11 cellular contexts compared by ENCODE assay signal in genomic region chr3:130395916-130396315, GRCh38. TPM values are rescaled to one million over a fixed set of nuclear protein-coding genes. Genes with fewer than 3 reads are reported as not detected.
DNase-seq lines count a peak whose midpoint lies in the region; TF ChIP-seq lines count a peak whose summit lies in the region.
"Had no signal": no experiment of that assay in that cellular context is flagged by ENCODE, and none has a peak within 500 bp of the region (broad histone marks: within the 10 kb centered on the region; RNA-seq: fewer than 3 reads in every experiment).

No MANE protein-coding gene starts in this region.

- CTCF ChIA-PET in GM10248 (lab: Yijun Ruan, JAX), result no interaction called here

- peaks cover 3% of the 10 kb centered on the region for H3K27me3 Mint-ChIP-seq in type B pancreatic cell

- TF ChIP-seq CTCF in fibroblast of mammary gland (conservative IDR thresholded peaks at IDR 0.05; ENCODE audit: control insufficient read depth, insufficient read depth, low read depth, low read length) (no peak), type B pancreatic cell (conservative IDR thresholded peaks at IDR 0.05) (no peak), thyroid gland (IDR thresholded peaks at IDR 0.05) (no peak), GM10248 (IDR thresholded peaks at IDR 0.05; ENCODE audit: control extremely low read depth, extremely low read depth, low read depth, missing control alignments) (no peak)

- no peaks in the 10 kb centered on the region for H3K9me3 Mint-ChIP-seq in type B pancreatic cell
- H3K9me3 Mint-ChIP-seq: activated T-helper 1 cell treated with anti-CD3 and anti-CD28 coated beads, Interleukin-12 subunit alpha, Interleukin-12 subunit beta, Interleukin-2, Interleukin-4 antibody, amounts not matched to agents 30 ng/mL and 10 ng/mL and 1 ng/mL, durations not matched to agents 14 hours and 24 hours and 36 hours; natural killer cell treated with Interleukin-12 subunit alpha and Interleukin-12 subunit beta and Interleukin-15 and Interleukin-18, amount 100 ng/mL, for 72 hours; stimulated activated naive CD8-positive, alpha-beta T cell treated with anti-CD3 and anti-CD28 coated beads, Interleukin-15, Interleukin-2, amounts not matched to agents 100 ng/mL and 50 ng/mL, for 24 hours had no signal

- H3K4me3 Mint-ChIP-seq in type B pancreatic cell, result no peak overlapping the region
- H3K4me3 Mint-ChIP-seq: activated T-helper 1 cell treated with anti-CD3 and anti-CD28 coated beads, Interleukin-12 subunit alpha, Interleukin-12 subunit beta, Interleukin-2, Interleukin-4 antibody, amounts not matched to agents 30 ng/mL and 10 ng/mL and 1 ng/mL, durations not matched to agents 14 hours and 24 hours and 36 hours; natural killer cell treated with Interleukin-12 subunit alpha and Interleukin-12 subunit beta and Interleukin-15 and Interleukin-18, amount 100 ng/mL, for 72 hours; stimulated activated naive CD8-positive, alpha-beta T cell treated with anti-CD3 and anti-CD28 coated beads, Interleukin-15, Interleukin-2, amounts not matched to agents 100 ng/mL and 50 ng/mL, for 24 hours had no signal

- peaks cover 11% of the 10 kb centered on the region for H3K4me1 ChIP-seq in SJCRH30
- H3K4me1 ChIP-seq in thyroid gland, result no peaks in the 10 kb centered on the region

- H3K27ac Mint-ChIP-seq in type B pancreatic cell, result peak overlapping the region; percentile 58
- H3K27ac Mint-ChIP-seq: activated T-helper 1 cell treated with anti-CD3 and anti-CD28 coated beads, Interleukin-12 subunit alpha, Interleukin-12 subunit beta, Interleukin-2, Interleukin-4 antibody, amounts not matched to agents 30 ng/mL and 10 ng/mL and 1 ng/mL, durations not matched to agents 14 hours and 24 hours and 36 hours; natural killer cell treated with Interleukin-12 subunit alpha and Interleukin-12 subunit beta and Interleukin-15 and Interleukin-18, amount 100 ng/mL, for 72 hours; stimulated activated naive CD8-positive, alpha-beta T cell treated with anti-CD3 and anti-CD28 coated beads, Interleukin-15, Interleukin-2, amounts not matched to agents 100 ng/mL and 50 ng/mL, for 24 hours had no signal

- DNase-seq in HS-5 (ENCODE audit: low read depth) (peak; percentile 76), SJCRH30 (peak; percentile 6 to 17), fibroblast of mammary gland (ENCODE audit: low read depth) (peak; percentile 85), type B pancreatic cell (ENCODE audit: extremely low spot score, unreplicated experiment) (no peak), thyroid gland (no peak), GM10248 (ENCODE audit: extremely low spot score) (no peak), C1 segment of cervical spinal cord (lab: John Stamatoyannopoulos, UW) (no peak)
- DNase-seq: GDM1 had no signal

- intact Hi-C loops in thyroid gland (cut with DNase I), result no loop called here

- H3K9me3 ChIP-seq in SJCRH30 (replicated peaks) (no peaks in the 10 kb centered on the region), thyroid gland (no peaks in the 10 kb centered on the region)

- H3K27ac ChIP-seq in SJCRH30 (no peak overlapping the region), thyroid gland (no peak overlapping the region)

- H3K36me3 Mint-ChIP-seq in type B pancreatic cell, result no peaks in the 10 kb centered on the region
- H3K36me3 Mint-ChIP-seq: natural killer cell treated with Interleukin-12 subunit alpha and Interleukin-12 subunit beta and Interleukin-15 and Interleukin-18, amount 100 ng/mL, for 72 hours had no signal

- WGBS in thyroid gland, 2 donors, result 53 to 75% methylated on average over 2 of the region's 2 CpGs

- no peak for TF ChIP-seq POLR2A in thyroid gland (IDR thresholded peaks at IDR 0.05)

- H3K4me3 ChIP-seq in SJCRH30 (no peak overlapping the region), fibroblast of mammary gland (ENCODE audit: control insufficient read depth, low read depth, low read length) (no peak overlapping the region), thyroid gland (replicated peaks in 1 of 3) (no peak overlapping the region)

- H3K36me3 ChIP-seq in SJCRH30 (no peaks in the 10 kb centered on the region), thyroid gland (no peaks in the 10 kb centered on the region)

- H3K27me3 ChIP-seq in SJCRH30 (no peaks in the 10 kb centered on the region), thyroid gland (no peaks in the 10 kb centered on the region)

- POLR2A ChIA-PET in GM10248 (lab: Yijun Ruan, JAX), result no interaction called here

- no peaks in the 10 kb centered on the region for H3K4me1 Mint-ChIP-seq in type B pancreatic cell (ENCODE audit: unreplicated experiment)

RNA-seq across cellular contexts. Expression of gene COL6A5, which starts 50.4 kb away (rescaled TPM):
- not detected in 2 replicates for total RNA-seq in SJCRH30 (2014; rRNA removed; shearing (Covaris generic))
- total RNA-seq in type B pancreatic cell (ENCODE audit: low replicate concordance), result 0.10 and 0.14 TPM in 2 replicates
- total RNA-seq in thyroid gland, result under 1 TPM in 1 of 4 donors, not detected in 3; 0.11 TPM
- total RNA-seq: natural killer cell treated with Interleukin-12 subunit alpha and Interleukin-12 subunit beta and Interleukin-15 and Interleukin-18, amount 100 ng/mL, for 72 hours had no signal

Comparison
In these comparisons a context has a peak if more than half of its experiments do, and no peak if none do; other contexts are left out.
1. DNase-seq: peak in HS-5 (single experiment), SJCRH30 (2 of 2) and fibroblast of mammary gland (single experiment); none in type B pancreatic cell (single experiment), thyroid gland (0 of 2), GM10248 (single experiment) and C1 segment of cervical spinal cord (0 of 14).